ENCODE assay signal across 35 cellular contexts in the genomic region with DNA sequence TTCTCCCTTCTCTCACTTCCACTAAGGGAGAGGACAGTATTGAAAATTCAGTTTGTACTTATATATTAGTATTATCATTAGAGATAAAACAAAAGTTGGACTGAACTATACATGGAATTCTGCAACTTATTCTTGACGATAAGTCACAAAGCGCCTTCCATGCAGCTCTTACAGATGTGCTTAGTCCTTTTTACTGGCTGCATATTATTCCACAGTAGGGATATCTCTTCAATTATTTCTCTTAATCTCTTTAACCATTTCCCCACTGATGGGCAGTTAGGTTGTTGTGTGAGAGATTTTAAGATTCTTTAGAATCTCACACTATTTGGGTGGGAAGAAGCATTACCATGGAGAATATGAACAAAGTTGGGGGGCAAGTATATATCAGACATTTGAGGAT.
"Had no signal": no experiment of that assay in that cellular context is flagged by ENCODE, and none has a peak within 500 bp of the region (broad histone marks: within the 10 kb centered on the region; RNA-seq: fewer than 3 reads in every experiment).

No MANE protein-coding gene starts in this region.

- H3K27me3 ChIP-seq: MG63 had no signal

- H3K36me3 ChIP-seq: MG63 had no signal

- H3K4me3 ChIP-seq: MG63 had no signal

- DNase-seq: Karpas-422, Kasumi-1, MG63, MM.1S, MV-4-11, NCI-H1048, NCI-H1092 treated with DMSO at 0.1 percent for 48 hours, NCI-H1105, NCI-H1105 treated with DMSO at 0.1 percent for 48 hours, NCI-H1417, NCI-H1417 treated with DMSO at 0.1 percent for 48 hours, NCI-H1436, NCI-H1436 treated with DMSO at 0.1 percent for 48 hours, NCI-H146, NCI-H1694, NCI-H1694 treated with DMSO at 0.1 percent for 48 hours, NCI-H187, NCI-H187 treated with DMSO at 0.1 percent for 48 hours, NCI-H1930, NCI-H2029, NCI-H2029 treated with DMSO at 0.1 percent for 48 hours, NCI-H2081, NCI-H2081 treated with DMSO at 0.1 percent for 48 hours, NCI-H2107, NCI-H2171, NCI-H2171 treated with DMSO at 0.1 percent for 48 hours, NCI-H2227 treated with DMSO at 0.1 percent for 48 hours, NCI-H226, NCI-H345, NCI-H446, NCI-H446 treated with DMSO at 0.1 percent for 48 hours, NCI-H510A, NCI-H510A treated with DMSO at 0.1 percent for 48 hours, NCI-H524, NCI-H524 treated with DMSO at 0.1 percent for 48 hours had no signal

- H3K9me3 ChIP-seq: MG63 had no signal
